ENCODE assay signal across 8 cellular contexts in genomic region chr7:116526897-116527296, GRCh38. TPM values are rescaled to one million over a fixed set of nuclear protein-coding genes. Genes with fewer than 3 reads are reported as not detected.
DNase-seq lines count a peak whose midpoint lies in the region; ATAC-seq and TF ChIP-seq lines count a peak whose summit lies in the region.

No MANE protein-coding gene starts in this region.

- H3K9me3 Mint-ChIP-seq in memory B cell = no peaks in the 10 kb centered on the region

- H3K27me3 Mint-ChIP-seq in memory B cell = peaks cover 10% of the 10 kb centered on the region

- peaks cover 16% of the 10 kb centered on the region for H3K4me1 Mint-ChIP-seq in memory B cell

- peaks cover 2% of the 10 kb centered on the region for H3K36me3 Mint-ChIP-seq in memory B cell

- ATAC-seq in heart left ventricle (no peak), memory B cell (ENCODE audit: low read depth) (no peak), omental fat pad (ENCODE audit: low FRiP score) (no peak), HG02763 (IDR thresholded peaks at IDR 0.05; ENCODE audit: unreplicated experiment) (no peak)

- H3K27ac Mint-ChIP-seq in memory B cell = no peak overlapping the region

- peaks cover 0 to 24% (median 0%) of the 10 kb centered on the region in 9 donors for H3K27me3 ChIP-seq in heart left ventricle
- no peaks in the 10 kb centered on the region for H3K27me3 ChIP-seq in brain microvascular endothelial cell (replicated peaks)

- peak overlapping the region; percentile 91 to 99 (median 98) for H3K27ac ChIP-seq in heart left ventricle
- H3K27ac ChIP-seq in brain microvascular endothelial cell = peak overlapping the region; percentile 83
- H3K27ac ChIP-seq in urinary bladder (ENCODE audit: low read depth) = no peak overlapping the region

- intact Hi-C loops in heart left ventricle (cut with DNase I) (loop anchor here (2.0 to 10.0 kb wide), 19 partner anchors 45 to 335 kb away; partner anchors contain the start of gene CAPZA2 (in 1 of the 10)), cardiac septum (cut with DNase I) (loop anchor here (2.0 to 10.0 kb wide), 5 partner anchors 56 to 278 kb away; no protein-coding TSS in a partner anchor)

- in situ Hi-C loops in brain microvascular endothelial cell (cut with HindIII; ENCODE audit: low pct_ligation_motif_present, low sequenced_read_pairs) = no loop called here

- TF ChIP-seq POLR2A in heart left ventricle (IDR thresholded peaks at IDR 0.05) = no peak

- DNase-seq in heart left ventricle (no peak), cardiac septum (ENCODE audit: low spot score) (no peak), brain microvascular endothelial cell (no peak), memory B cell (ENCODE audit: low spot score in 2 of 2) (no peak), omental fat pad (ENCODE audit: low spot score) (no peak), DMS 273 (lab: John Stamatoyannopoulos, UW; ENCODE audit: unreplicated experiment) (no peak)

- peaks cover 0 to 49% (median 8%) of the 10 kb centered on the region in 9 donors for H3K36me3 ChIP-seq in heart left ventricle
- peaks cover 21% of the 10 kb centered on the region for H3K36me3 ChIP-seq in brain microvascular endothelial cell (replicated peaks)
- H3K36me3 ChIP-seq in urinary bladder (ENCODE audit: insufficient read depth) = no peaks in the 10 kb centered on the region

- H3K4me3 Mint-ChIP-seq in memory B cell = peak overlapping the region; percentile 90

- H3K4me1 ChIP-seq in heart left ventricle = peaks cover 5 to 67% (median 45%) of the 10 kb centered on the region in 12 donors
- no peaks in the 10 kb centered on the region for H3K4me1 ChIP-seq in urinary bladder (ENCODE audit: insufficient read depth)

- peak overlapping the region; percentile 70 to 92 (median 86) for H3K4me3 ChIP-seq in heart left ventricle
- H3K4me3 ChIP-seq in brain microvascular endothelial cell (ENCODE audit: low read depth, low read length) = peak overlapping the region; percentile 86
- H3K4me3 ChIP-seq in urinary bladder (ENCODE audit: low read depth, low read length) = peak overlapping the region; percentile 73

- 8 to 15% (median 13%) methylated on average over 5 of the region's 5 CpGs for WGBS in heart left ventricle, 4 donors
- WGBS in urinary bladder = 16% methylated on average over 5 of the region's 5 CpGs

- H3K9me3 ChIP-seq in heart left ventricle = no peaks in the 10 kb centered on the region

- TF ChIP-seq CTCF in heart left ventricle (IDR thresholded peaks at IDR 0.05) (no peak), brain microvascular endothelial cell (IDR thresholded peaks at IDR 0.05; ENCODE audit: low read depth, low read length, missing control alignments) (no peak), omental fat pad (IDR thresholded peaks at IDR 0.05) (no peak)

RNA-seq across cellular contexts. Expression of gene CAV1, which starts 2.1 kb away (rescaled TPM):
- total RNA-seq in heart left ventricle (100 to 1,000 TPM; 216 to 408 (median 281) TPM), cardiac septum (311 TPM), urinary bladder (576 TPM), omental fat pad (100 to 1,000 TPM; 354 to 482 (median 468) TPM)
- polyA plus RNA-seq in heart left ventricle (100 to 1,000 TPM; 125 to 297 TPM), urinary bladder (380 TPM)

RNA-seq across cellular contexts. Expression of gene CAV2, which starts 27.4 kb away (rescaled TPM):
- total RNA-seq in heart left ventricle (100 to 1,000 TPM; 189 to 345 (median 237) TPM), cardiac septum (311 TPM), urinary bladder (139 TPM), omental fat pad (100 to 1,000 TPM; 144 to 204 (median 164) TPM)
- polyA plus RNA-seq in heart left ventricle (100 to 1,000 TPM in 1 of 2 donors, 10 to 100 TPM in 1; 66.3 to 236 TPM), urinary bladder (86.5 TPM)
